Comparison of ENCODE assay signal across 7 cellular contexts in the genomic region with DNA sequence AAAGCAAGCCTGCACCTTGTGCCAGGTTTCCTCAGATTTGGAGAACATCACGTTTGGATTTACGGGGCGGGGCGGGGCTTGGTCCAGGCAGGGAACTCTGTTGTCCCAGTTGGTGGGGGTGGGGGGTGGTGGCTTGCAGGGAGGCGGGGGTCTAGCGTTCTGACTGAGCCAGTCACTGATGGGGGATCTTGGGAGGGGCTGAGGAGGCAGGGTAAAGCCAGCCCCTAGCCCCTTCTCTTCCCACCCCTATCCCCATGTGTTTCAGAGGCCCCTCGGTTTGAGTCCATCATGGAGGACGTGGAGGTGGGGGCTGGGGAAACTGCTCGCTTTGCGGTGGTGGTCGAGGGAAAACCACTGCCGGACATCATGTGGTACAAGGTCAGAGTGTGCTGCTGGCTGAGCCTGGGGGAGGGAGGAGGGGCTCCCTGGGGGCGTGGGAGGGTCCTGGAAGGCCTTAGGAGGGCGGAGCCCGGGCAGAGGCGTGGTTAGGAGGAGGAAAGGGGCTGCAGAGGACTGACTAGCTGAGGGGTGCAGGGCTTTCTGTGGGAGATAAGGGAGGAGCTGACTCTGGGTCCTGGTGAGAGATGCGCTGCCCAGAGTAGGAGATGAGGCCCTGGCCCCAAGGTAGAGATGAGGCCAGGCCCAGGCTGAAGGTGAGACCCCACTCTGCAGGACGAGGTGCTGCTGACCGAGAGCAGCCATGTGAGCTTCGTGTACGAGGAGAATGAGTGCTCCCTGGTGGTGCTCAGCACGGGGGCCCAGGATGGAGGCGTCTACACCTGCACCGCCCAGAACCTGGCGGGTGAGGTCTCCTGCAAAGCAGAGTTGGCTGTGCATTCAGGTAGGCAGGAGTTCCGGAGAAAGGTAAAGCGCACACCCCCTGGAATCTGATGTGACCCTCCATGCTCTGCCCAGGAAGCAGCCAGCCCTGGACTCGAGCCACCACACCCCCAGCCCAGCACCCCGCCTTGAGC. TPM values are rescaled to one million over a fixed set of nuclear protein-coding genes. Genes with fewer than 3 reads are reported as not detected.
DNase-seq lines count a peak whose midpoint lies in the region; TF ChIP-seq lines count a peak whose summit lies in the region.
"Had no signal": no experiment of that assay in that cellular context is flagged by ENCODE, and none has a peak within 500 bp of the region (broad histone marks: within the 10 kb centered on the region; RNA-seq: fewer than 3 reads in every experiment).

No MANE protein-coding gene starts in this region.

- DNase-seq in ascending aorta (ENCODE audit: low spot score in 2 of 2) (no peak), mesendoderm (peak; percentile 86), GM19240 (ENCODE audit: insufficient read length, low spot score) (no peak), NCI-H748 (lab: John Stamatoyannopoulos, UW; ENCODE audit: unreplicated experiment) (no peak), NCI-H510A treated with DMSO at 0.1 percent for 48 hours (lab: John Stamatoyannopoulos, UW) (no peak)

- H4K5ac ChIP-seq in mesendoderm (ENCODE audit: low read length) = no peak overlapping the region

- no peaks in the 10 kb centered on the region for H3K36me3 ChIP-seq in ES-I3 (ENCODE audit: insufficient read depth, low read length)
- H3K36me3 ChIP-seq in ascending aorta = peaks cover 75 to 89% of the 10 kb centered on the region in 2 donors
- H3K36me3 ChIP-seq in mesendoderm (ENCODE audit: control insufficient read depth, insufficient read depth, low read length) = no peaks in the 10 kb centered on the region

- H3K79me2 ChIP-seq in mesendoderm (ENCODE audit: control insufficient read depth, insufficient read depth, low read length) = no peaks in the 10 kb centered on the region

- no peak overlapping the region for H2BK5ac ChIP-seq in mesendoderm (ENCODE audit: low read length)

- H2BK120ac ChIP-seq in mesendoderm (ENCODE audit: low read depth, low read length) = no peak overlapping the region

- no peak overlapping the region for H2AK5ac ChIP-seq in mesendoderm (ENCODE audit: low read length)

- H3K4me1 ChIP-seq in ES-I3 (ENCODE audit: insufficient read depth, low read length) (peaks cover 13% of the 10 kb centered on the region), ascending aorta (no peaks in the 10 kb centered on the region), mesendoderm (ENCODE audit: control insufficient read depth, low read depth, low read length) (no peaks in the 10 kb centered on the region)

- TF ChIP-seq CTCF in ascending aorta (IDR thresholded peaks at IDR 0.05) = no peak

- WGBS in mesendoderm (ENCODE audit: extremely low coverage, insufficient coverage, low lambda C conversion rate) = no CpG with 5 or more reads among the region's 29 CpGs

- H3K23ac ChIP-seq in mesendoderm (ENCODE audit: low read length) = no peak overlapping the region

- H3K27me3 ChIP-seq in ascending aorta (no peaks in the 10 kb centered on the region), mesendoderm (ENCODE audit: insufficient read depth, low read length, poor library complexity) (no peaks in the 10 kb centered on the region)

- H3K9ac ChIP-seq in ES-I3 (ENCODE audit: low read depth, low read length) (peak overlapping the region; percentile 60), mesendoderm (ENCODE audit: low read length) (peak overlapping the region; percentile 56)

- H3K18ac ChIP-seq in mesendoderm (ENCODE audit: low read length) = no peak overlapping the region

- no peaks in the 10 kb centered on the region for H3K79me1 ChIP-seq in mesendoderm (ENCODE audit: low read length)

- peak overlapping the region; percentile 51 to 73 for H3K27ac ChIP-seq in ascending aorta
- H3K27ac ChIP-seq in mesendoderm (ENCODE audit: low read depth, low read length) = no peak overlapping the region

- no peak overlapping the region for H2BK15ac ChIP-seq in mesendoderm (replicated peaks; ENCODE audit: low read depth)

- H3K9me3 ChIP-seq in ES-I3 (ENCODE audit: control insufficient read depth, insufficient read depth, low read length) = no peaks in the 10 kb centered on the region
- H3K9me3 ChIP-seq in ascending aorta = no peaks in the 10 kb centered on the region

- intact Hi-C loops in ascending aorta (cut with DNase I) = loop anchor here (1.0 to 5.0 kb wide), 4 partner anchors 16 to 74 kb away; no protein-coding TSS in a partner anchor

- H4K8ac ChIP-seq in mesendoderm (ENCODE audit: low read depth, low read length) = no peak overlapping the region

- peak overlapping the region; percentile 62 for H3K4me2 ChIP-seq in mesendoderm (ENCODE audit: low read length)

- H3K4ac ChIP-seq in mesendoderm (ENCODE audit: low read depth, low read length) = no peak overlapping the region

- H3K56ac ChIP-seq in mesendoderm (ENCODE audit: low read length) = peak overlapping the region; percentile 87

- no peak overlapping the region for H3K4me3 ChIP-seq in ascending aorta
- H3K4me3 ChIP-seq in mesendoderm (ENCODE audit: low read length) = peak overlapping the region; percentile 20

RNA-seq across cellular contexts. Expression of gene GMPPA, which starts 21.8 kb away (rescaled TPM):
- 11.4 TPM for total RNA-seq in ascending aorta
- polyA plus RNA-seq in mesendoderm (2013, experiment 1 of 2) = 20.4 TPM
- polyA plus RNA-seq in mesendoderm (2013, experiment 2 of 2) = 20.2 TPM

RNA-seq across cellular contexts. Expression of gene ASIC4, which starts 37.4 kb away (rescaled TPM):
- not detected for total RNA-seq in ascending aorta
- polyA plus RNA-seq in mesendoderm (2013, experiment 1 of 2) = not detected
- polyA plus RNA-seq in mesendoderm (2013, experiment 2 of 2) = 0.01 TPM

RNA-seq across cellular contexts. Expression of gene SPEG, which starts 42.2 kb away (rescaled TPM):
- total RNA-seq in ascending aorta = 390 TPM
- 6.7 TPM for polyA plus RNA-seq in mesendoderm (2013, experiment 1 of 2)
- 6.4 TPM for polyA plus RNA-seq in mesendoderm (2013, experiment 2 of 2)

RNA-seq across cellular contexts. Expression of gene DES, which starts 58.7 kb away (rescaled TPM):
- 182 TPM for total RNA-seq in ascending aorta
- polyA plus RNA-seq in mesendoderm (2013, experiment 1 of 2) = 3.5 TPM
- polyA plus RNA-seq in mesendoderm (2013, experiment 2 of 2) = 3.2 TPM
- total RNA-seq: CD4-positive, alpha-beta T cell had no signal
